1 cellular context compared by ENCODE assay signal in genomic region chr22:20016734-20017621, GRCh38.
TF ChIP-seq lines count a peak whose summit lies in the region.

A gene with protein sequence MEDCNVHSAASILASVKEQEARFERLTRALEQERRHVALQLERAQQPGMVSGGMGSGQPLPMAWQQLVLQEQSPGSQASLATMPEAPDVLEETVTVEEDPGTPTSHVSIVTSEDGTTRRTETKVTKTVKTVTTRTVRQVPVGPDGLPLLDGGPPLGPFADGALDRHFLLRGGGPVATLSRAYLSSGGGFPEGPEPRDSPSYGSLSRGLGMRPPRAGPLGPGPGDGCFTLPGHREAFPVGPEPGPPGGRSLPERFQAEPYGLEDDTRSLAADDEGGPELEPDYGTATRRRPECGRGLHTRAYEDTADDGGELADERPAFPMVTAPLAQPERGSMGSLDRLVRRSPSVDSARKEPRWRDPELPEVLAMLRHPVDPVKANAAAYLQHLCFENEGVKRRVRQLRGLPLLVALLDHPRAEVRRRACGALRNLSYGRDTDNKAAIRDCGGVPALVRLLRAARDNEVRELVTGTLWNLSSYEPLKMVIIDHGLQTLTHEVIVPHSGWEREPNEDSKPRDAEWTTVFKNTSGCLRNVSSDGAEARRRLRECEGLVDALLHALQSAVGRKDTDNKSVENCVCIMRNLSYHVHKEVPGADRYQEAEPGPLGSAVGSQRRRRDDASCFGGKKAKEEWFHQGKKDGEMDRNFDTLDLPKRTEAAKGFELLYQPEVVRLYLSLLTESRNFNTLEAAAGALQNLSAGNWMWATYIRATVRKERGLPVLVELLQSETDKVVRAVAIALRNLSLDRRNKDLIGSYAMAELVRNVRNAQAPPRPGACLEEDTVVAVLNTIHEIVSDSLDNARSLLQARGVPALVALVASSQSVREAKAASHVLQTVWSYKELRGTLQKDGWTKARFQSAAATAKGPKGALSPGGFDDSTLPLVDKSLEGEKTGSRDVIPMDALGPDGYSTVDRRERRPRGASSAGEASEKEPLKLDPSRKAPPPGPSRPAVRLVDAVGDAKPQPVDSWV (minus strand): TSS chr22:20016823. CDS start chr22:19990794, 26,029 bp downstream.

TF ChIP-seq in HEK293, 187 proteins besides CTCF, POLR2A, EP300 and RAD21 (continued from another document and continues in another):
- TF ChIP-seq, protein P1, sequence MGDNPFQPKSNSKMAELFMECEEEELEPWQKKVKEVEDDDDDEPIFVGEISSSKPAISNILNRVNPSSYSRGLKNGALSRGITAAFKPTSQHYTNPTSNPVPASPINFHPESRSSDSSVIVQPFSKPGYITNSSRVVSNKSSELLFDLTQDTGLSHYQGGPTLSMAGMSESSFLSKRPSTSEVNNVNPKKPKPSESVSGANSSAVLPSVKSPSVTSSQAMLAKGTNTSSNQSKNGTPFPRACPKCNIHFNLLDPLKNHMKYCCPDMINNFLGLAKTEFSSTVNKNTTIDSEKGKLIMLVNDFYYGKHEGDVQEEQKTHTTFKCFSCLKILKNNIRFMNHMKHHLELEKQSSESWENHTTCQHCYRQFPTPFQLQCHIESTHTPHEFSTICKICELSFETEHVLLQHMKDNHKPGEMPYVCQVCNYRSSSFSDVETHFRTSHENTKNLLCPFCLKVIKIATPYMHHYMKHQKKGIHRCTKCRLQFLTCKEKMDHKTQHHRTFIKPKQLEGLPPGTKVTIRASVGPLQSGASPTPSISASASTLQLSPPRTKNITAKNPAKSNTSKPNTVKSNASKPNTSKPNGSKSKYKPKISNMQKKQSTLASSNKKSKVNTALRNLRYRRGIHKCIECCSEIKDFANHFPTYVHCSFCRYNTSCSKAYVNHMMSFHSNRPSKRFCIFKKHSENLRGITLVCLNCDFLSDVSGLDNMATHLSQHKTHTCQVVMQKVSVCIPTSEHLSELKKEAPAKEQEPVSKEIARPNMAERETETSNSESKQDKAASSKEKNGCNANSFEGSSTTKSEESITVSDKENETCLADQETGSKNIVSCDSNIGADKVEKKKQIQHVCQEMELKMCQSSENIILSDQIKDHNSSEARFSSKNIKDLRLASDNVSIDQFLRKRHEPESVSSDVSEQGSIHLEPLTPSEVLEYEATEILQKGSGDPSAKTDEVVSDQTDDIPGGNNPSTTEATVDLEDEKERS (tag by site-specific recombination; IDR thresholded peaks at IDR 0.05): no peak
- no peak for TF ChIP-seq ZNF146 (tag by site-specific recombination; IDR thresholded peaks at IDR 0.05)
- TF ChIP-seq, protein P2, sequence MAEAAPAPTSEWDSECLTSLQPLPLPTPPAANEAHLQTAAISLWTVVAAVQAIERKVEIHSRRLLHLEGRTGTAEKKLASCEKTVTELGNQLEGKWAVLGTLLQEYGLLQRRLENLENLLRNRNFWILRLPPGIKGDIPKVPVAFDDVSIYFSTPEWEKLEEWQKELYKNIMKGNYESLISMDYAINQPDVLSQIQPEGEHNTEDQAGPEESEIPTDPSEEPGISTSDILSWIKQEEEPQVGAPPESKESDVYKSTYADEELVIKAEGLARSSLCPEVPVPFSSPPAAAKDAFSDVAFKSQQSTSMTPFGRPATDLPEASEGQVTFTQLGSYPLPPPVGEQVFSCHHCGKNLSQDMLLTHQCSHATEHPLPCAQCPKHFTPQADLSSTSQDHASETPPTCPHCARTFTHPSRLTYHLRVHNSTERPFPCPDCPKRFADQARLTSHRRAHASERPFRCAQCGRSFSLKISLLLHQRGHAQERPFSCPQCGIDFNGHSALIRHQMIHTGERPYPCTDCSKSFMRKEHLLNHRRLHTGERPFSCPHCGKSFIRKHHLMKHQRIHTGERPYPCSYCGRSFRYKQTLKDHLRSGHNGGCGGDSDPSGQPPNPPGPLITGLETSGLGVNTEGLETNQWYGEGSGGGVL (tag by site-specific recombination; IDR thresholded peaks at IDR 0.05): no peak
- peak; percentile 51 for TF ChIP-seq ZNF10 (tag by site-specific recombination; IDR thresholded peaks at IDR 0.05)
- peak; percentile 96 for TF ChIP-seq ZNF335 (tag by site-specific recombination; conservative IDR thresholded peaks at IDR 0.05)
- peak; percentile 59 for TF ChIP-seq GLIS2 (tag by site-specific recombination; IDR thresholded peaks at IDR 0.05)
- no peak for TF ChIP-seq ZNF791 (tag by site-specific recombination; IDR thresholded peaks at IDR 0.05)
- no peak for TF ChIP-seq ZNF292 (tag by site-specific recombination; IDR thresholded peaks at IDR 0.05; ENCODE audit: borderline replicate concordance, low read depth)
- peak; percentile 90 for TF ChIP-seq ZBTB26 (tag by site-specific recombination; optimal IDR thresholded peaks at IDR 0.05)
- TF ChIP-seq ZNF792 (tag by site-specific recombination; IDR thresholded peaks at IDR 0.05): no peak
- no peak for TF ChIP-seq ZNF311 (tag by site-specific recombination; IDR thresholded peaks at IDR 0.05; ENCODE audit: borderline replicate concordance)
- no peak for TF ChIP-seq ZNF366 (tag by site-specific recombination; conservative IDR thresholded peaks at IDR 0.05)
- TF ChIP-seq KLF8 (tag by site-specific recombination; IDR thresholded peaks at IDR 0.05): peak; percentile 28; the same call in 1 of the 2 replicates
- TF ChIP-seq, protein P3, sequence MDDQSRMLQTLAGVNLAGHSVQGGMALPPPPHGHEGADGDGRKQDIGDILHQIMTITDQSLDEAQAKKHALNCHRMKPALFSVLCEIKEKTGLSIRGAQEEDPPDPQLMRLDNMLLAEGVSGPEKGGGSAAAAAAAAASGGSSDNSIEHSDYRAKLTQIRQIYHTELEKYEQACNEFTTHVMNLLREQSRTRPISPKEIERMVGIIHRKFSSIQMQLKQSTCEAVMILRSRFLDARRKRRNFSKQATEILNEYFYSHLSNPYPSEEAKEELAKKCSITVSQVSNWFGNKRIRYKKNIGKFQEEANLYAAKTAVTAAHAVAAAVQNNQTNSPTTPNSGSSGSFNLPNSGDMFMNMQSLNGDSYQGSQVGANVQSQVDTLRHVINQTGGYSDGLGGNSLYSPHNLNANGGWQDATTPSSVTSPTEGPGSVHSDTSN (CRISPR knock-in tag; IDR thresholded peaks at IDR 0.05): peak; percentile 97
- TF ChIP-seq ZNF169 (tag by site-specific recombination; IDR thresholded peaks at IDR 0.05): no peak
- TF ChIP-seq ZNF704 (tag by site-specific recombination; IDR thresholded peaks at IDR 0.05): no peak
- peak; percentile 50; the same call in 1 of the 2 replicates for TF ChIP-seq GLIS1 (tag by site-specific recombination; IDR thresholded peaks at IDR 0.05)
- TF ChIP-seq GLI2 (tag by site-specific recombination; IDR thresholded peaks at IDR 0.05; ENCODE audit: borderline replicate concordance, low read depth): no peak
- no peak for TF ChIP-seq ZNF202 (tag by site-specific recombination; IDR thresholded peaks at IDR 0.05; ENCODE audit: borderline replicate concordance)
- no peak for TF ChIP-seq ZNF140 (tag by site-specific recombination; IDR thresholded peaks at IDR 0.05)
- no peak for TF ChIP-seq ZNF707 (tag by site-specific recombination; IDR thresholded peaks at IDR 0.05)
- TF ChIP-seq, protein P4, sequence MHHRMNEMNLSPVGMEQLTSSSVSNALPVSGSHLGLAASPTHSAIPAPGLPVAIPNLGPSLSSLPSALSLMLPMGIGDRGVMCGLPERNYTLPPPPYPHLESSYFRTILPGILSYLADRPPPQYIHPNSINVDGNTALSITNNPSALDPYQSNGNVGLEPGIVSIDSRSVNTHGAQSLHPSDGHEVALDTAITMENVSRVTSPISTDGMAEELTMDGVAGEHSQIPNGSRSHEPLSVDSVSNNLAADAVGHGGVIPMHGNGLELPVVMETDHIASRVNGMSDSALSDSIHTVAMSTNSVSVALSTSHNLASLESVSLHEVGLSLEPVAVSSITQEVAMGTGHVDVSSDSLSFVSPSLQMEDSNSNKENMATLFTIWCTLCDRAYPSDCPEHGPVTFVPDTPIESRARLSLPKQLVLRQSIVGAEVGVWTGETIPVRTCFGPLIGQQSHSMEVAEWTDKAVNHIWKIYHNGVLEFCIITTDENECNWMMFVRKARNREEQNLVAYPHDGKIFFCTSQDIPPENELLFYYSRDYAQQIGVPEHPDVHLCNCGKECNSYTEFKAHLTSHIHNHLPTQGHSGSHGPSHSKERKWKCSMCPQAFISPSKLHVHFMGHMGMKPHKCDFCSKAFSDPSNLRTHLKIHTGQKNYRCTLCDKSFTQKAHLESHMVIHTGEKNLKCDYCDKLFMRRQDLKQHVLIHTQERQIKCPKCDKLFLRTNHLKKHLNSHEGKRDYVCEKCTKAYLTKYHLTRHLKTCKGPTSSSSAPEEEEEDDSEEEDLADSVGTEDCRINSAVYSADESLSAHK (tag by site-specific recombination; IDR thresholded peaks at IDR 0.05): no peak
- TF ChIP-seq ZNF433 (tag by site-specific recombination; IDR thresholded peaks at IDR 0.05; ENCODE audit: low read depth): no peak
- peak; percentile 56 for TF ChIP-seq SP3 (tag by site-specific recombination; IDR thresholded peaks at IDR 0.05)
- peak; percentile 81 for TF ChIP-seq ZBTB20 (tag by site-specific recombination; IDR thresholded peaks at IDR 0.05)
- no peak for TF ChIP-seq ZNF449 (tag by site-specific recombination; IDR thresholded peaks at IDR 0.05)
- TF ChIP-seq MZF1 (tag by site-specific recombination; IDR thresholded peaks at IDR 0.05; ENCODE audit: borderline replicate concordance): no peak
- TF ChIP-seq ZNF24 (tag by site-specific recombination; IDR thresholded peaks at IDR 0.05): no peak
- TF ChIP-seq ZBTB1 (tag by site-specific recombination; IDR thresholded peaks at IDR 0.05): 0 out of 2 replicates have a peak, but pooled peaks have one; percentile 53
- TF ChIP-seq, protein P5, sequence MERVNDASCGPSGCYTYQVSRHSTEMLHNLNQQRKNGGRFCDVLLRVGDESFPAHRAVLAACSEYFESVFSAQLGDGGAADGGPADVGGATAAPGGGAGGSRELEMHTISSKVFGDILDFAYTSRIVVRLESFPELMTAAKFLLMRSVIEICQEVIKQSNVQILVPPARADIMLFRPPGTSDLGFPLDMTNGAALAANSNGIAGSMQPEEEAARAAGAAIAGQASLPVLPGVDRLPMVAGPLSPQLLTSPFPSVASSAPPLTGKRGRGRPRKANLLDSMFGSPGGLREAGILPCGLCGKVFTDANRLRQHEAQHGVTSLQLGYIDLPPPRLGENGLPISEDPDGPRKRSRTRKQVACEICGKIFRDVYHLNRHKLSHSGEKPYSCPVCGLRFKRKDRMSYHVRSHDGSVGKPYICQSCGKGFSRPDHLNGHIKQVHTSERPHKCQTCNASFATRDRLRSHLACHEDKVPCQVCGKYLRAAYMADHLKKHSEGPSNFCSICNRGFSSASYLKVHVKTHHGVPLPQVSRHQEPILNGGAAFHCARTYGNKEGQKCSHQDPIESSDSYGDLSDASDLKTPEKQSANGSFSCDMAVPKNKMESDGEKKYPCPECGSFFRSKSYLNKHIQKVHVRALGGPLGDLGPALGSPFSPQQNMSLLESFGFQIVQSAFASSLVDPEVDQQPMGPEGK (tag by site-specific recombination; IDR thresholded peaks at IDR 0.05): peak; percentile 92
- TF ChIP-seq ZBTB7A (tag by site-specific recombination; IDR thresholded peaks at IDR 0.05; ENCODE audit: low read depth): 0 out of 2 replicates have a peak, but pooled peaks have one; percentile 69
- TF ChIP-seq ZEB2 (tag by site-specific recombination; IDR thresholded peaks at IDR 0.05): peak; percentile 86
- 0 out of 2 replicates have a peak, but pooled peaks have one; percentile 30 for TF ChIP-seq ZNF391 (tag by site-specific recombination; IDR thresholded peaks at IDR 0.05; ENCODE audit: borderline replicate concordance, low read depth)
- TF ChIP-seq KLF16 (tag by site-specific recombination; IDR thresholded peaks at IDR 0.05): 0 out of 2 replicates have a peak, but pooled peaks have one; percentile 53
- no peak for TF ChIP-seq SCRT2 (tag by site-specific recombination; IDR thresholded peaks at IDR 0.05)
- TF ChIP-seq, protein P6, sequence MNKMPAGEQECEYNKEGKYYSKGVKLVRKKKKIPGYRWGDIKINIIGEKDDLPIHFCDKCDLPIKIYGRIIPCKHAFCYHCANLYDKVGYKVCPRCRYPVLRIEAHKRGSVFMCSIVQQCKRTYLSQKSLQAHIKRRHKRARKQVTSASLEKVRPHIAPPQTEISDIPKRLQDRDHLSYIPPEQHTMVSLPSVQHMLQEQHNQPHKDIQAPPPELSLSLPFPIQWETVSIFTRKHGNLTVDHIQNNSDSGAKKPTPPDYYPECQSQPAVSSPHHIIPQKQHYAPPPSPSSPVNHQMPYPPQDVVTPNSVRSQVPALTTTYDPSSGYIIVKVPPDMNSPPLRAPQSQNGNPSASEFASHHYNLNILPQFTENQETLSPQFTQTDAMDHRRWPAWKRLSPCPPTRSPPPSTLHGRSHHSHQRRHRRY (tag by site-specific recombination; IDR thresholded peaks at IDR 0.05): no peak
- no peak for TF ChIP-seq ZNF639 (tag by site-specific recombination; IDR thresholded peaks at IDR 0.05)
- TF ChIP-seq ZNF785 (tag by site-specific recombination; IDR thresholded peaks at IDR 0.05): no peak
